In the genomic region with DNA sequence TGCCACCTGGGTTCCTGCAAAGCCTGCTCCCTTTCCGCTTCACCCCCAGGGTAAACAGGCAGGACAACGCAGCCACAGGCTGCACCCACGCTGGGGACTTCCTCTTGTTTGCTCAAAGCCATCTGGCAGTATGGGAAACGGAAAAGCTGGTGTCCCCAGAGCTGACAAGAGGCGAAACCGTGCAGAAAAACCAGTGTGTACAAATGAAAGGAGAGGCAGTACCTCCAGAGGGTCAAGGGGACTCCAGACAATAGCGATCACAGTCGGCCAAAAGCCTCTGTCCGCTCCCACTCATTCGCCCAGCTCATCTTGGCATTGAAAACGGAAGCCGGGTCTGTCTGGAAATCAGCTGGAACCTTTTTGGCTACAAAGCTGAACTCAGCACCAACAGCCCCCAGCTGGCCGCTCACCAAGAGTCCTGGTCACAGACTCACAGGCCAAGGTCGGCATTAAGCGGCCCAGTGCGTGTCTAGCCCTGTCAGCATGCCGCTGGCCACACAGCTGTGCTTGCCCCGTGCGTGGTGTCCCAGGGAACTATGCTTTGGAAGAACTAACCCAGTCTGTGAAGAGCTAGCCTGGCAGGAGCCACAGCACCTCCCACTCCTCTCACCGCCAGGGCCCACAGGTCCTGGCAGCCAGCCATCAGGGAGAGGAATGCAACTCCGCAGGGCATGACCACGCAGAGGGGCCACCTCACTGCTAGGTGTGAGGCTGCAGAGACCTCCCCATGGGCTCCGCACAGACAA, we compare ENCODE assay signal across 9 cellular contexts. TPM values are rescaled to one million over a fixed set of nuclear protein-coding genes. Genes with fewer than 3 reads are reported as not detected.
DNase-seq lines count a peak whose midpoint lies in the region; ATAC-seq and TF ChIP-seq lines count a peak whose summit lies in the region.
"Had no signal": no experiment of that assay in that cellular context is flagged by ENCODE, and none has a peak within 500 bp of the region (broad histone marks: within the 10 kb centered on the region; RNA-seq: fewer than 3 reads in every experiment).

No MANE protein-coding gene starts in this region.

- H3K36me3 ChIP-seq in skeletal muscle satellite cell (ENCODE audit: insufficient read depth, low read length): peaks cover 7% of the 10 kb centered on the region

- peak overlapping the region; percentile 87 for H3K27ac Mint-ChIP-seq in activated B cell treated with CpG ODN at 0.5 μM for 24 hours
- H3K27ac Mint-ChIP-seq: activated naive CD4-positive, alpha-beta T cell treated with anti-CD3 and anti-CD28 coated beads, Interleukin-2, amount 50 U/mL, for 24 hours had no signal

- CTCF ChIA-PET in activated B cell treated with CpG ODN at 0.5 μM for 24 hours (lab: Charles Lee): interaction anchor here (1.2 to 1.3 kb wide), 2 partner anchors 87 to 99 kb away, joined by 3 to 4 read pairs; no protein-coding TSS in a partner anchor

- H3K27ac ChIP-seq in right cardiac atrium (ENCODE audit: low read length): peak overlapping the region; percentile 90

- peak overlapping the region; percentile 77 for H3K4me2 ChIP-seq in skeletal muscle satellite cell (ENCODE audit: low read length)

- WGBS in right cardiac atrium: 11% methylated on average over 23 of the region's 23 CpGs

- intact Hi-C loops in activated B cell treated with CpG ODN at 0.5 μM for 24 hours (cut with micrococcal nuclease) (loop anchor here (10.0 kb wide), 1 partner anchor 513 kb away; a partner anchor contains a TSS), right cardiac atrium (cut with DNase I) (loop anchor here in 1 of 4 donors (10.0 kb wide), 1 partner anchor 137 kb away; no protein-coding TSS in a partner anchor)

- H3K4me3 Mint-ChIP-seq in activated B cell treated with CpG ODN at 0.5 μM for 24 hours: peak overlapping the region; percentile 75
- H3K4me3 Mint-ChIP-seq: activated naive CD4-positive, alpha-beta T cell treated with anti-CD3 and anti-CD28 coated beads, Interleukin-2, amount 50 U/mL, for 24 hours had no signal

- peaks cover 90% of the 10 kb centered on the region for H3K4me1 Mint-ChIP-seq in activated B cell treated with CpG ODN at 0.5 μM for 24 hours
- H3K4me1 Mint-ChIP-seq: activated naive CD4-positive, alpha-beta T cell treated with anti-CD3 and anti-CD28 coated beads, Interleukin-2, amount 50 U/mL, for 24 hours had no signal

- peak overlapping the region; percentile 79 for H3K9ac ChIP-seq in skeletal muscle satellite cell (ENCODE audit: low read depth, low read length)

- H3K27me3 Mint-ChIP-seq in activated B cell treated with CpG ODN at 0.5 μM for 24 hours: no peaks in the 10 kb centered on the region

- ATAC-seq in activated B cell treated with CpG ODN at 0.5 μM for 24 hours (ENCODE audit: low read depth): peak; percentile 32
- peak; percentile 82 to 83 for ATAC-seq in right cardiac atrium
- no peak for ATAC-seq in HG03439 (IDR thresholded peaks at IDR 0.05; ENCODE audit: unreplicated experiment)
- ATAC-seq in HG03108 (IDR thresholded peaks at IDR 0.05; ENCODE audit: unreplicated experiment): no peak

- H3K4me1 ChIP-seq in right cardiac atrium (ENCODE audit: control insufficient read depth, insufficient read depth, low read length) (peaks cover 21% of the 10 kb centered on the region), skeletal muscle satellite cell (ENCODE audit: control insufficient read depth, insufficient read depth, low read length) (peaks cover 50% of the 10 kb centered on the region)

- no peak for TF ChIP-seq CTCF in activated B cell treated with CpG ODN at 0.5 μM for 24 hours (IDR thresholded peaks at IDR 0.05)

- H3K27me3 ChIP-seq in right cardiac atrium (ENCODE audit: control insufficient read depth, insufficient read depth): no peaks in the 10 kb centered on the region
- no peaks in the 10 kb centered on the region for H3K27me3 ChIP-seq in skeletal muscle satellite cell (ENCODE audit: control insufficient read depth, insufficient read depth, low read length)

- peaks cover 5% of the 10 kb centered on the region for H3K36me3 Mint-ChIP-seq in activated B cell treated with CpG ODN at 0.5 μM for 24 hours (ENCODE audit: low read depth)
- H3K36me3 Mint-ChIP-seq: activated naive CD4-positive, alpha-beta T cell treated with anti-CD3 and anti-CD28 coated beads, Interleukin-2, amount 50 U/mL, for 24 hours had no signal

- H3K9me3 Mint-ChIP-seq in activated B cell treated with CpG ODN at 0.5 μM for 24 hours: no peaks in the 10 kb centered on the region
- H3K9me3 Mint-ChIP-seq: activated naive CD4-positive, alpha-beta T cell treated with anti-CD3 and anti-CD28 coated beads, Interleukin-2, amount 50 U/mL, for 24 hours had no signal

- no peaks in the 10 kb centered on the region for H3K9me3 ChIP-seq in right cardiac atrium (ENCODE audit: control insufficient read depth, low read length)
- H3K9me3 ChIP-seq in skeletal muscle satellite cell (replicated peaks; ENCODE audit: low read length): no peaks in the 10 kb centered on the region

- no peak overlapping the region for H3K4me3 ChIP-seq in right cardiac atrium (ENCODE audit: low read length)
- peak overlapping the region; percentile 53 for H3K4me3 ChIP-seq in skeletal muscle satellite cell (ENCODE audit: low read length)

- DNase-seq in Ammon's horn (ENCODE audit: low spot score) (peak; percentile 63), M059J (ENCODE audit: low read depth) (peak; percentile 98), activated B cell treated with CpG ODN at 0.5 μM for 24 hours (no peak), right cardiac atrium (peak; percentile 89 to 95 (median 95))
- DNase-seq in activated naive CD4-positive, alpha-beta T cell (lab: John Stamatoyannopoulos, UW): no peak

- POLR2A ChIA-PET in activated B cell treated with CpG ODN at 0.5 μM for 24 hours (lab: Charles Lee): interaction anchor here (0.5 to 1.9 kb wide), 6 partner anchors 8 to 99 kb away, joined by 3 to 11 read pairs (median 5); a partner anchor contains a TSS

RNA-seq across cellular contexts. Expression of a gene that starts 10.4 kb away (rescaled TPM):
- total RNA-seq in M059J (2014; rRNA removed; shearing (Covaris generic)): 75.0 and 115 TPM in 2 replicates
- 29.4 and 30.3 TPM in 2 replicates for total RNA-seq in activated B cell treated with CpG ODN at 0.5 μM for 24 hours
- 10 to 100 TPM; 37.5 to 48.3 (median 42.7) TPM for total RNA-seq in right cardiac atrium
- 19.7 TPM for polyA plus RNA-seq in right cardiac atrium
- 9.9 and 11.4 TPM in 2 replicates for total RNA-seq in skeletal muscle satellite cell (2012; rRNA removed)

Comparison
In these comparisons a context has a peak if more than half of its experiments do, and no peak if none do; other contexts are left out.
1. DNase-seq: peak in Ammon's horn (single experiment), M059J (single experiment) and right cardiac atrium (3 of 3); none in activated B cell treated with CpG ODN at 0.5 μM for 24 hours (single experiment) and activated naive CD4-positive, alpha-beta T cell (0 of 4).
2. ATAC-seq: peak in activated B cell treated with CpG ODN at 0.5 μM for 24 hours (single experiment) and right cardiac atrium (2 of 2); none in HG03439 (single experiment) and HG03108 (single experiment).